In genomic region chr4:151361966-151362365, GRCh38 we compare ENCODE assay signal across 1 cellular context.
A peak's percentile ranks its signal among the peaks of the same experiment; 100 is the strongest.
TF ChIP-seq lines count a peak whose summit lies in the region.

No MANE protein-coding gene starts in this region.

TF ChIP-seq in HepG2, 621 proteins besides CTCF, POLR2A, EP300 and RAD21:
- peak; percentile 25; the same call in 1 of the 2 replicates for TF ChIP-seq ZNF687 (CRISPR knock-in tag; IDR thresholded peaks at IDR 0.05)
- TF ChIP-seq DMAP1 (CRISPR knock-in tag; IDR thresholded peaks at IDR 0.05), result no peak
- TF ChIP-seq NR3C1 (CRISPR knock-in tag; IDR thresholded peaks at IDR 0.05), result no peak
- TF ChIP-seq MED13 (CRISPR knock-in tag; IDR thresholded peaks at IDR 0.05), result no peak
- no peak for TF ChIP-seq ZC3H4 (CRISPR knock-in tag; IDR thresholded peaks at IDR 0.05; ENCODE audit: borderline replicate concordance)
